Comparison of ENCODE assay signal across 8 cellular contexts in the genomic region with DNA sequence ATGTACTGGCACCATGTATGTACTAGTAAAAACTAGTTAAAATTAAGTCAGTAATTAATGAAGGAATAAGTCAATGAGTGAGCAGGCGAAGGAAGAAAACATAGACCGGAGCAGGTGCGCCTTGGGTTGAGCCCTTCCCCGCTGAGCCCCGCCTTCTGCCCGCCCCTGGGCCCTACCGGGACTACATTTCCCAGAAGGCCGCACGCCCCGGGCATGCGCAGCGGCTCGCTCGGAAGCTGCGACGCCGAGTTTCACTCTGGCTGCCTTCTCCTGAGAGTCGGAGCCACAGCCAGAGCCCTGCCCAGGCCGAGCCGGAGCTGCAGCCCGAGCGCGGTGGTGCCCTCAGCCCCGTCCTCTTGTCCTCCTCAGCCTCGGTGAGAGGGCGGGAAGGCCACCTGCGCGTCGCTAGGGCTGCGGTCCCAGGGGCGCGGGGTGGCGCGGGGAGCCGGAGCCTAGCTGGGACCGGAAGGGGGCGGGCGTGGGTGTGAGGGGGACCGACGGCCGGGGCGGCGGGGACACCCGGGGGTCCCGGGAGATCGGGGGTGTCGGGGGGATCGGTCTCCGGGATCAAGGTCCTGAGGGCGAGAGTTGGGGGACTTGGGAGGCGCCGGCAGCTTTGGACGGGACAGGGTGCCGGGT. TPM values are rescaled to one million over a fixed set of nuclear protein-coding genes. Genes with fewer than 3 reads are reported as not detected.
DNase-seq lines count a peak whose midpoint lies in the region; ATAC-seq and TF ChIP-seq lines count a peak whose summit lies in the region.
"Not testable (repeated sequence)": the region's sequence is repeated elsewhere in the genome, so short reads cannot be mapped to it uniquely, and the experiment has no call there.

A gene (plus strand): TSS at position 247 of the 639 bp plus-strand sequence. CDS start 18,801 bp downstream, outside the sequence.

- DNase-seq in G401 (ENCODE audit: low spot score); foreskin fibroblast; natural killer cell treated with Interleukin-12 subunit alpha and Interleukin-12 subunit beta and Interleukin-15 and Interleukin-18, amount 100 ng/mL, for 72 hours (ENCODE audit: low spot score): not testable (repeated sequence)
- DNase-seq in activated naive CD4-positive, alpha-beta T cell treated with anti-CD3 and anti-CD28 coated beads, Interleukin-2, amount 50 U/mL, for 16 hours: peak; percentile 50
- DNase-seq in stimulated activated naive CD8-positive, alpha-beta T cell treated with anti-CD3 and anti-CD28 coated beads, Interleukin-15, Interleukin-2, amounts not matched to agents 100 U/mL and 50 U/mL, for 24 hours: peak; percentile 54

- peak within 1 kb of the TSS; percentile 65 for H3K4me3 Mint-ChIP-seq in T-helper 1 cell treated with Interleukin-12 subunit alpha and Interleukin-12 subunit beta and Interleukin-4 antibody, amounts not matched to agents 30 μg/mL and 1 μg/mL, for 36 hours
- H3K4me3 Mint-ChIP-seq in natural killer cell treated with Interleukin-12 subunit alpha and Interleukin-12 subunit beta and Interleukin-15 and Interleukin-18, amount 100 ng/mL, for 72 hours: peak within 1 kb of the TSS; percentile 47

- peak within 1 kb of the TSS; percentile 41 to 43 for H3K4me3 ChIP-seq in foreskin fibroblast (ENCODE audit: low read depth in 1 of 2, low read length in 2 of 2)

- H3K36me3 Mint-ChIP-seq in T-helper 1 cell treated with Interleukin-12 subunit alpha and Interleukin-12 subunit beta and Interleukin-4 antibody, amounts not matched to agents 30 μg/mL and 1 μg/mL, for 36 hours (ENCODE audit: low read depth); natural killer cell treated with Interleukin-12 subunit alpha and Interleukin-12 subunit beta and Interleukin-15 and Interleukin-18, amount 100 ng/mL, for 72 hours: not testable (repeated sequence)

- H3K27me3 Mint-ChIP-seq in T-helper 1 cell treated with Interleukin-12 subunit alpha and Interleukin-12 subunit beta and Interleukin-4 antibody, amounts not matched to agents 30 μg/mL and 1 μg/mL, for 36 hours (ENCODE audit: low read depth); natural killer cell treated with Interleukin-12 subunit alpha and Interleukin-12 subunit beta and Interleukin-15 and Interleukin-18, amount 100 ng/mL, for 72 hours: not testable (repeated sequence)

- not testable (repeated sequence) for TF ChIP-seq CTCF in foreskin fibroblast (IDR thresholded peaks at IDR 0.05; ENCODE audit: low read depth, low read length)

- in situ Hi-C loops in G401 (cut with HindIII; ENCODE audit: low sequenced_read_pairs): not testable (repeated sequence)

- H3K9me3 Mint-ChIP-seq in T-helper 1 cell treated with Interleukin-12 subunit alpha and Interleukin-12 subunit beta and Interleukin-4 antibody, amounts not matched to agents 30 μg/mL and 1 μg/mL, for 36 hours; natural killer cell treated with Interleukin-12 subunit alpha and Interleukin-12 subunit beta and Interleukin-15 and Interleukin-18, amount 100 ng/mL, for 72 hours: not testable (repeated sequence)

- ATAC-seq in GM21529 (IDR thresholded peaks at IDR 0.05; ENCODE audit: unreplicated experiment) (peak; percentile 96), HG03354 (IDR thresholded peaks at IDR 0.05; ENCODE audit: poor library complexity, severe bottlenecking, unreplicated experiment) (peak; percentile 99)
- peak; percentile 99 for ATAC-seq in natural killer cell treated with Interleukin-12 subunit alpha and Interleukin-12 subunit beta and Interleukin-15 and Interleukin-18, amount 100 ng/mL, for 72 hours
- peak; percentile 99 for ATAC-seq in stimulated activated naive CD8-positive, alpha-beta T cell treated with anti-CD3 and anti-CD28 coated beads, Interleukin-15, Interleukin-2, amounts not matched to agents 100 U/mL and 50 U/mL, for 24 hours

- H3K27ac Mint-ChIP-seq in T-helper 1 cell treated with Interleukin-12 subunit alpha and Interleukin-12 subunit beta and Interleukin-4 antibody, amounts not matched to agents 30 μg/mL and 1 μg/mL, for 36 hours: peak within 1 kb of the TSS; percentile 41
- not testable (repeated sequence) for H3K27ac Mint-ChIP-seq in natural killer cell treated with Interleukin-12 subunit alpha and Interleukin-12 subunit beta and Interleukin-15 and Interleukin-18, amount 100 ng/mL, for 72 hours

- H3K4me1 Mint-ChIP-seq in T-helper 1 cell treated with Interleukin-12 subunit alpha and Interleukin-12 subunit beta and Interleukin-4 antibody, amounts not matched to agents 30 μg/mL and 1 μg/mL, for 36 hours (ENCODE audit: low read depth); natural killer cell treated with Interleukin-12 subunit alpha and Interleukin-12 subunit beta and Interleukin-15 and Interleukin-18, amount 100 ng/mL, for 72 hours (ENCODE audit: low read depth in 2 of 2): not testable (repeated sequence)

RNA-seq across cellular contexts. Expression of the gene that starts here (rescaled TPM):
- total RNA-seq in G401 (2014; rRNA removed; shearing (Covaris generic)): 15.8 and 20.1 TPM in 2 replicates
- total RNA-seq in natural killer cell treated with Interleukin-12 subunit alpha and Interleukin-12 subunit beta and Interleukin-15 and Interleukin-18, amount 100 ng/mL, for 72 hours: 10 to 100 TPM; 34.3 to 36.5 TPM
